Comparison of ENCODE assay signal across 10 cellular contexts in genomic region chr7:65798111-65799075, GRCh38.
DNase-seq lines count a peak whose midpoint lies in the region; ATAC-seq and TF ChIP-seq lines count a peak whose summit lies in the region.
"Had no signal": no experiment of that assay in that cellular context is flagged by ENCODE, and none has a peak within 500 bp of the region (broad histone marks: within the 10 kb centered on the region; RNA-seq: fewer than 3 reads in every experiment).

No MANE protein-coding gene starts in this region.

- no peak overlapping the region for H2AFZ ChIP-seq in OCI-LY7 (ENCODE audit: low read length)
- H2AFZ ChIP-seq: parathyroid adenoma had no signal

- H3K36me3 ChIP-seq in OCI-LY7 (ENCODE audit: insufficient read depth, low read length) = no peaks in the 10 kb centered on the region

- H3K27ac ChIP-seq in OCI-LY7 (ENCODE audit: low read depth, low read length, poor library complexity, severe bottlenecking) = no peak overlapping the region
- H3K27ac ChIP-seq: C4-2B, parathyroid adenoma had no signal

- no peaks in the 10 kb centered on the region for H3K27me3 Mint-ChIP-seq in activated CD4-positive, alpha-beta memory T cell treated with anti-CD3 and anti-CD28 coated beads, Interleukin-2, amount 10 ng/mL, durations not matched to agents 7 days and 5 days
- no peaks in the 10 kb centered on the region for H3K27me3 Mint-ChIP-seq in activated CD4-positive, alpha-beta memory T cell treated with anti-CD3 and anti-CD28 coated beads for 36 hours

- H3K27ac Mint-ChIP-seq in activated CD4-positive, alpha-beta memory T cell treated with anti-CD3 and anti-CD28 coated beads, Interleukin-2, amount 10 ng/mL, durations not matched to agents 7 days and 5 days = peak overlapping the region; percentile 92
- no peak overlapping the region for H3K27ac Mint-ChIP-seq in activated CD4-positive, alpha-beta memory T cell treated with anti-CD3 and anti-CD28 coated beads for 36 hours

- no TSS peak for BruUV-seq in OCI-LY7 (replicated peaks; lab: Mats Ljungman, UMichigan)

- H4K20me1 ChIP-seq in OCI-LY7 (ENCODE audit: insufficient read depth, low read length) = no peaks in the 10 kb centered on the region

- H3K36me3 Mint-ChIP-seq in activated CD4-positive, alpha-beta memory T cell treated with anti-CD3 and anti-CD28 coated beads, Interleukin-2, amount 10 ng/mL, durations not matched to agents 7 days and 5 days (ENCODE audit: low read depth) = peaks cover 7% of the 10 kb centered on the region
- H3K36me3 Mint-ChIP-seq in activated CD4-positive, alpha-beta memory T cell treated with anti-CD3 and anti-CD28 coated beads for 36 hours = peaks cover 2% of the 10 kb centered on the region

- no peak overlapping the region for H3K4me3 ChIP-seq in OCI-LY7 (ENCODE audit: low read depth, low read length, poor library complexity, severe bottlenecking)

- peak; percentile 41 for DNase-seq in activated CD4-positive, alpha-beta memory T cell treated with anti-CD3 and anti-CD28 coated beads, Interleukin-2, amount 10 ng/mL, durations not matched to agents 7 days and 5 days
- DNase-seq in activated CD4-positive, alpha-beta memory T cell treated with anti-CD3 and anti-CD28 coated beads for 36 hours = no peak
- DNase-seq in OCI-LY7 (ENCODE audit: low spot score) (peak; percentile 19), lung microvascular endothelial cell (ENCODE audit: low read depth in 2 of 2) (peak; percentile 82 to 95), NCI-H1436 (lab: John Stamatoyannopoulos, UW) (no peak), UCSD-AML1 (lab: John Stamatoyannopoulos, UW; ENCODE audit: unreplicated experiment) (no peak)
- DNase-seq in effector CD4-positive, alpha-beta T cell = no peak

- H3K79me2 ChIP-seq in OCI-LY7 (ENCODE audit: insufficient read depth, low read depth, low read length) = no peaks in the 10 kb centered on the region
- H3K79me2 ChIP-seq: parathyroid adenoma had no signal

- peak; percentile 100 for ATAC-seq in HG02870 (IDR thresholded peaks at IDR 0.05; ENCODE audit: unreplicated experiment)

- H3K4me3 Mint-ChIP-seq in activated CD4-positive, alpha-beta memory T cell treated with anti-CD3 and anti-CD28 coated beads, Interleukin-2, amount 10 ng/mL, durations not matched to agents 7 days and 5 days = peak overlapping the region; percentile 51
- H3K4me3 Mint-ChIP-seq in activated CD4-positive, alpha-beta memory T cell treated with anti-CD3 and anti-CD28 coated beads for 36 hours = no peak overlapping the region

- H3K9me3 Mint-ChIP-seq in activated CD4-positive, alpha-beta memory T cell treated with anti-CD3 and anti-CD28 coated beads, Interleukin-2, amount 10 ng/mL, durations not matched to agents 7 days and 5 days = peaks cover 7% of the 10 kb centered on the region
- H3K9me3 Mint-ChIP-seq in activated CD4-positive, alpha-beta memory T cell treated with anti-CD3 and anti-CD28 coated beads for 36 hours = no peaks in the 10 kb centered on the region

- no peak for TF ChIP-seq CTCF in OCI-LY7 (conservative IDR thresholded peaks at IDR 0.05; ENCODE audit: low read length)

- H3K9me3 ChIP-seq in OCI-LY7 (ENCODE audit: low read length) = no peaks in the 10 kb centered on the region

- H3K9me2 ChIP-seq in OCI-LY7 (ENCODE audit: insufficient read depth, low read length) = no peaks in the 10 kb centered on the region

- no peak overlapping the region for H3K4me2 ChIP-seq in OCI-LY7 (ENCODE audit: low read length)

- POLR2A ChIA-PET in activated CD4-positive, alpha-beta memory T cell treated with anti-CD3 and anti-CD28 coated beads, Interleukin-2, amount 10 ng/mL, durations not matched to agents 7 days and 5 days (lab: Charles Lee) = interaction anchor here (0.6 to 1.2 kb wide), 2 partner anchors 183 to 382 kb away, joined by 3 read pairs; partner anchors contain the start of gene GUSB
- POLR2A ChIA-PET in activated CD4-positive, alpha-beta memory T cell treated with anti-CD3 and anti-CD28 coated beads for 36 hours (lab: Charles Lee) = interaction anchor here (0.6 kb wide), 1 partner anchor 340 kb away, joined by 3 read pairs; no protein-coding TSS in a partner anchor
- POLR2A ChIA-PET in OCI-LY7 (lab: Charles Lee) = interaction anchor here (0.5 to 1.2 kb wide), 2 partner anchors 15 to 824 kb away, joined by 3 to 4 read pairs; no protein-coding TSS in a partner anchor

- CTCF ChIA-PET in activated CD4-positive, alpha-beta memory T cell treated with anti-CD3 and anti-CD28 coated beads, Interleukin-2, amount 10 ng/mL, durations not matched to agents 7 days and 5 days (lab: Charles Lee) = no interaction called here
- CTCF ChIA-PET in activated CD4-positive, alpha-beta memory T cell treated with anti-CD3 and anti-CD28 coated beads for 36 hours (lab: Charles Lee) = no interaction called here
- CTCF ChIA-PET in OCI-LY7 (lab: Charles Lee; ENCODE audit: unreplicated experiment) = no interaction called here

- peaks cover 37% of the 10 kb centered on the region for H3K4me1 Mint-ChIP-seq in activated CD4-positive, alpha-beta memory T cell treated with anti-CD3 and anti-CD28 coated beads, Interleukin-2, amount 10 ng/mL, durations not matched to agents 7 days and 5 days
- H3K4me1 Mint-ChIP-seq in activated CD4-positive, alpha-beta memory T cell treated with anti-CD3 and anti-CD28 coated beads for 36 hours (ENCODE audit: low read depth) = peaks cover 8% of the 10 kb centered on the region

- peaks cover 7% of the 10 kb centered on the region for H3K4me1 ChIP-seq in OCI-LY7 (ENCODE audit: insufficient read depth, low read length, poor library complexity, severe bottlenecking)
- H3K4me1 ChIP-seq: parathyroid adenoma had no signal

- intact Hi-C loops in activated CD4-positive, alpha-beta memory T cell treated with anti-CD3 and anti-CD28 coated beads for 36 hours (cut with micrococcal nuclease) = no loop called here
- intact Hi-C loops in OCI-LY7 (cut with micrococcal nuclease; ENCODE audit: unreplicated experiment) = no loop called here

Comparison
In these comparisons a context has a peak if more than half of its experiments do, and no peak if none do; other contexts are left out.
1. DNase-seq: peak in activated CD4-positive, alpha-beta memory T cell treated with anti-CD3 and anti-CD28 coated beads, Interleukin-2, amount 10 ng/mL, durations not matched to agents 7 days and 5 days (single experiment), OCI-LY7 (single experiment) and lung microvascular endothelial cell (2 of 2); none in activated CD4-positive, alpha-beta memory T cell treated with anti-CD3 and anti-CD28 coated beads for 36 hours (single experiment), NCI-H1436 (single experiment), effector CD4-positive, alpha-beta T cell (single experiment) and UCSD-AML1 (single experiment).